Comparison of ENCODE assay signal across 10 cellular contexts in the genomic region with DNA sequence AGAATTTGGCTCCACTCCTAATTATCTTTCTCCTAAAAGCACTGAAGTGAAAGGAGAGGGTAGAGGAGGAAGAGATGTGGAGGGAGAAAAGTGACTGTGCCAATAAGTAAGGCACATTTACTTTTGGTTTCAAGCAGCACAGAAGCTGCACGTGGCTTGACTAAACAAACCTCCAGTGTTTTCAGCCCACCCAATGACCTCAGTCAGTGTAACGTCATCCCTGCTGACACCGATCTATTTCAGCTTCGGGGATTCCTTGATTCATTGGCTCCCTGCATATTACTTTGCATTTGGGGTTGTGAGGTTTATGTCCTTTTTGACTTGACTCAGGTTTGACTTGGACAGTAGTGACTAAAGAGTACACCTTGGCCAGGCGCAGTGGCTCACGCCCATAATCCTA. TPM values are rescaled to one million over a fixed set of nuclear protein-coding genes. Genes with fewer than 3 reads are reported as not detected.
DNase-seq lines count a peak whose midpoint lies in the region; ATAC-seq and TF ChIP-seq lines count a peak whose summit lies in the region.
"Had no signal": no experiment of that assay in that cellular context is flagged by ENCODE, and none has a peak within 500 bp of the region (broad histone marks: within the 10 kb centered on the region; RNA-seq: fewer than 3 reads in every experiment).

No MANE protein-coding gene starts in this region.

- H3K27ac ChIP-seq in right atrium auricular region (no peak overlapping the region), thyroid gland (no peak overlapping the region)
- H3K27ac ChIP-seq: ovary, vagina had no signal

- DNase-seq in Right ventricle myocardium superior (no peak), right atrium auricular region (ENCODE audit: low spot score) (no peak), foreskin melanocyte (peak; percentile 42), thyroid gland (peak; percentile 11 to 15), mucosa of gallbladder (ENCODE audit: low spot score) (no peak), A172 (ENCODE audit: low spot score) (no peak)
- DNase-seq: ovary had no signal

- H3K36me3 ChIP-seq in right atrium auricular region (peaks cover 7% of the 10 kb centered on the region), thyroid gland (peaks cover 0 to 3% of the 10 kb centered on the region in 2 donors)
- H3K36me3 ChIP-seq: ovary had no signal

- H3K4me3 ChIP-seq in right atrium auricular region (no peak overlapping the region), thyroid gland (replicated peaks in 1 of 3) (no peak overlapping the region)
- H3K4me3 ChIP-seq: ovary, vagina had no signal

- H3K4me1 ChIP-seq in right atrium auricular region (peaks cover 0 to 19% of the 10 kb centered on the region in 2 donors), thyroid gland (peaks cover 0 to 5% of the 10 kb centered on the region in 2 donors)
- H3K4me1 ChIP-seq: vagina had no signal

- H3K27me3 ChIP-seq in right atrium auricular region (no peaks in the 10 kb centered on the region), thyroid gland (no peaks in the 10 kb centered on the region)
- H3K27me3 ChIP-seq: ovary, vagina had no signal

- no peaks in the 10 kb centered on the region for H3K9me3 ChIP-seq in right atrium auricular region
- no peaks in the 10 kb centered on the region for H3K9me3 ChIP-seq in thyroid gland
- H3K9me3 ChIP-seq: ovary, vagina had no signal

- TF ChIP-seq POLR2A in thyroid gland (IDR thresholded peaks at IDR 0.05), result no peak

- WGBS in thyroid gland, 2 donors, result 64 to 70% methylated on average over 6 of the region's 6 CpGs

- intact Hi-C loops in Right ventricle myocardium superior (cut with DNase I), result no loop called here
- intact Hi-C loops in thyroid gland (cut with DNase I), result no loop called here

- peak; percentile 45 for ATAC-seq in Right ventricle myocardium superior (ENCODE audit: poor library complexity)
- peak; percentile 51 for ATAC-seq in HG03558 (IDR thresholded peaks at IDR 0.05; ENCODE audit: extremely low read depth, unreplicated experiment)
- ATAC-seq in HG02870 (IDR thresholded peaks at IDR 0.05; ENCODE audit: unreplicated experiment), result no peak

- TF ChIP-seq CTCF in right atrium auricular region (IDR thresholded peaks at IDR 0.05) (no peak), thyroid gland (IDR thresholded peaks at IDR 0.05) (no peak)

RNA-seq across cellular contexts. Expression of gene NIM1K, which starts 35.6 kb away (rescaled TPM):
- total RNA-seq in Right ventricle myocardium superior (0.22 TPM), right atrium auricular region (under 1 TPM; 0.43 to 0.48 TPM), thyroid gland (1 to 10 TPM in 1 of 4 donors, under 1 TPM in 3; 0.40 to 2.1 (median 0.58) TPM), mucosa of gallbladder (0.26 TPM)
- not detected in 2 replicates for total RNA-seq in A172 (2014; rRNA removed; shearing (Covaris generic))
- total RNA-seq: vagina had no signal

RNA-seq across cellular contexts. Expression of gene ZNF131, which starts 35.7 kb away (rescaled TPM):
- total RNA-seq in Right ventricle myocardium superior (11.3 TPM), right atrium auricular region (10 to 100 TPM; 14.8 to 16.4 TPM), thyroid gland (10 to 100 TPM; 38.4 to 48.2 (median 44.2) TPM), mucosa of gallbladder (22.8 TPM)
- 33.2 and 46.2 TPM in 2 replicates for total RNA-seq in A172 (2014; rRNA removed; shearing (Covaris generic))

Comparison
In these comparisons a context has a peak if more than half of its experiments do, and no peak if none do; other contexts are left out.
1. DNase-seq: peak in foreskin melanocyte (single experiment) and thyroid gland (2 of 2); none in Right ventricle myocardium superior (single experiment), right atrium auricular region (single experiment), mucosa of gallbladder (single experiment) and A172 (single experiment).